In genomic region chr5:57317341-57317740, GRCh38 we compare ENCODE assay signal across 20 cellular contexts.
A peak's percentile ranks its signal among the peaks of the same experiment; 100 is the strongest.
DNase-seq lines count a peak whose midpoint lies in the region; ATAC-seq and TF ChIP-seq lines count a peak whose summit lies in the region.
"Had no signal": no experiment of that assay in that cellular context is flagged by ENCODE, and none has a peak within 500 bp of the region (broad histone marks: within the 10 kb centered on the region; RNA-seq: fewer than 3 reads in every experiment).

No MANE protein-coding gene starts in this region.

- H3K4me1 ChIP-seq in cardiac muscle cell (ENCODE audit: low read depth) (peaks cover 18% of the 10 kb centered on the region), heart right ventricle (peaks cover 0 to 6% (median 0%) of the 10 kb centered on the region in 9 donors)

- H3K9me3 ChIP-seq in cardiac muscle cell (ENCODE audit: low read depth) (no peaks in the 10 kb centered on the region), heart right ventricle (no peaks in the 10 kb centered on the region)
- H3K9me3 ChIP-seq: SK-N-SH had no signal

- intact Hi-C loops in heart right ventricle (cut with DNase I) (no loop called here), Right ventricle myocardium inferior (cut with DNase I) (no loop called here)

- DNase-seq in cardiac muscle cell (ENCODE audit: low read depth in 1 of 2, low spot score in 1 of 2) (peak; percentile 11 to 58), heart right ventricle (no peak), foreskin melanocyte (peak; percentile 60), omental fat pad (ENCODE audit: low spot score) (no peak), AG20443 (ENCODE audit: low spot score) (no peak), Right ventricle myocardium inferior (ENCODE audit: missing footprints) (no peak), anterior cingulate cortex (lab: John Stamatoyannopoulos, UW) (no peak)
- DNase-seq: 8988T; activated CD4-positive, alpha-beta T cell treated with anti-CD3 and anti-CD28 coated beads, Interleukin-2, amount 10 ng/mL, durations not matched to agents 24 days and 14 days; activated naive CD4-positive, alpha-beta T cell treated with anti-CD3 and anti-CD28 coated beads, Interleukin-2, amount 50 U/mL, for 16 hours; activated T-cell treated with anti-CD3 and anti-CD28 coated beads for 4 hours; hippocampal formation; kidney; NCI-H2081 treated with DMSO at 0.1 percent for 48 hours; NCI-H526 treated with DMSO at 0.1 percent for 48 hours; occipital lobe; SK-N-SH; stimulated activated CD4-positive, alpha-beta T cell treated with anti-CD3 and anti-CD28 coated beads, Interleukin-4, amount 100 ng/mL, for 1 hour had no signal

- H3K4me3 ChIP-seq in cardiac muscle cell: no peak overlapping the region
- no peak overlapping the region for H3K4me3 ChIP-seq in heart right ventricle
- H3K4me3 ChIP-seq: GM23248 had no signal

- WGBS in heart right ventricle, 2 donors: 69 to 73% methylated on average over 5 of the region's 5 CpGs

- TF ChIP-seq CTCF in cardiac muscle cell (IDR thresholded peaks at IDR 0.05; ENCODE audit: low read depth, low read length) (no peak), heart right ventricle (IDR thresholded peaks at IDR 0.05) (no peak), omental fat pad (IDR thresholded peaks at IDR 0.05) (no peak)

- ATAC-seq in heart right ventricle (no peak), omental fat pad (ENCODE audit: low FRiP score) (peak; percentile 64), GM18907 (IDR thresholded peaks at IDR 0.05; ENCODE audit: unreplicated experiment) (no peak), Right ventricle myocardium inferior (no peak)

- H3K27ac ChIP-seq in cardiac muscle cell (peak overlapping the region; percentile 91), heart right ventricle (peak overlapping the region in 1 of 10 donors; percentile 46)
- H3K27ac ChIP-seq: GM23248 had no signal

- no peaks in the 10 kb centered on the region for H3K36me3 ChIP-seq in cardiac muscle cell
- H3K36me3 ChIP-seq in heart right ventricle: no peaks in the 10 kb centered on the region

- H3K27me3 ChIP-seq in cardiac muscle cell (no peaks in the 10 kb centered on the region), heart right ventricle (peaks cover 0 to 5% (median 0%) of the 10 kb centered on the region in 7 donors)

Comparison
In these comparisons a context has a peak if more than half of its experiments do, and no peak if none do; other contexts are left out.
1. DNase-seq: peak in cardiac muscle cell (2 of 2) and foreskin melanocyte (single experiment); none in heart right ventricle (0 of 2), omental fat pad (single experiment), AG20443 (single experiment), Right ventricle myocardium inferior (single experiment) and anterior cingulate cortex (0 of 58).